In the genomic region with DNA sequence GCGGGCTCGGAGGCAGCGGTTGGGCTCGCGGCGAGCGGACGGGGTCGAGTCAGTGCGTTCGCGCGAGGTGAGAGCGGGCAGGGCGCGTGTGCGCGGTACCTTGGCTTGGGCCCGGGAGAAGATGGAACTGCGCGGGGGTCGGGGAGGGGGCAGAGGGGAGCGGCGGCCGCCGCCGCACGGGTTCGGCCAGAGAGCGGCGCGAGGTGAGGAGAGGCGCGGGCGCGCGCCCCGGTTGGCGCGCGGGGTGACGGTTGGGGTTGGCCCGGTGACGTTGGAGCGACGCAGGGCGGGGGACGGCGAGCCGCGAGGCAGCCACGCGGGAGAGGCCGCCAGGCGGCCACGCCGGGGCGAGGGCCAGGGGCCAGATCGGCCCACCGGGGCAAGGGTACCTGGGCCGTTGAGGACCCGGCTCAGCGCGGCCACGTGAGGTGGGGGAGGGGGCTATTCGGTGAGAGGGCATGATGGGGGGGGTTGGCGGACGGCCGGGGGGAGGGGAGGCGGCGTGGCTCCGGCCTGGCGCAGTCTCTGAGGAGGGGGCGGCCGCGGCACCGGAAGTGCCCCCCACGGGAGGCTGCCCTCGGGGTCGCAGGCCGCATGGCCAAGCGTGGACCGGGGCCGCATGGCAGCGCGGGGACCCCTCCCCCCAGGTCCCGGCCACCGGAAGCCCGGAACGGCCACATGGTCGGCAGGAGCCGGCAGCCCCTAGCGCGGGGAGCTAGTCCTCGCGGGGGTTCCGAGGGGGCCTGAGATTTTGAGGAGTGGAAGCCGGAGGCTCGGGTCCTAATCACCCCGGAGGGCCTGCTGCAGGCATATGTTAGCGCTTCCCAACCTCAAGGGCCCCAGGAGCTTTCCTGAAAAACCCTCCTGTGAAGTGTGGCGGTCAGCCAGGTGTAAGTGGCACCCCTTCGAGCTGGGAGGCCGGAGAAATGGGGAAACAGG, we compare ENCODE assay signal across 8 cellular contexts. TPM values are rescaled to one million over a fixed set of nuclear protein-coding genes. Genes with fewer than 3 reads are reported as not detected.
DNase-seq lines count a peak whose midpoint lies in the region; ATAC-seq, FAIRE-seq and TF ChIP-seq lines count a peak whose summit lies in the region.

No MANE protein-coding gene starts in this region.

- H3K9me3 ChIP-seq in IMR-90 (ENCODE audit: control insufficient read depth, insufficient read depth, low read length) = no peaks in the 10 kb centered on the region
- H3K9me3 ChIP-seq in H1 (ENCODE audit: insufficient read depth in 2 of 2, low read depth in 1 of 2, low read length in 1 of 2) = no peaks in the 10 kb centered on the region
- no peaks in the 10 kb centered on the region for H3K9me3 ChIP-seq in stomach smooth muscle (ENCODE audit: control insufficient read depth in 2 of 2, low read length in 2 of 2)

- peak overlapping the region; percentile 77 for H3K9ac ChIP-seq in IMR-90 (ENCODE audit: low read depth, low read length)
- H3K9ac ChIP-seq in H1 (replicated peaks in 1 of 4; ENCODE audit: extremely low read depth in 1 of 4, low read depth in 3 of 4, low read length in 3 of 4) = peak overlapping the region; percentile 94 to 100 (median 98)
- H3K9ac ChIP-seq in stomach smooth muscle (ENCODE audit: low read length in 2 of 2) = peak overlapping the region; percentile 79 to 98

- H4K8ac ChIP-seq in IMR-90 (ENCODE audit: low read depth in 2 of 2, low read length in 2 of 2) (peak overlapping the region in 1 of 2 experiments; percentile 69; a peak in 1 of 4 replicates), H1 (ENCODE audit: extremely low read depth, insufficient read depth, low read length) (peak overlapping the region; percentile 88)

- peaks cover 10% of the 10 kb centered on the region for H3K23me2 ChIP-seq in H1 (ENCODE audit: low read depth, low read length)

- H3K23ac ChIP-seq in IMR-90 (ENCODE audit: low read depth, low read length) (peak overlapping the region; percentile 78; the same call in 1 of the 2 replicates), H1 (ENCODE audit: insufficient read length) (no peak overlapping the region)

- CTCF ChIA-PET in IMR-90 (lab: Yijun Ruan, JAX) (no interaction called here), H1 (lab: Charles Lee; ENCODE audit: partially characterized antibody) (interaction anchor here (0.6 to 4.5 kb wide), 8 partner anchors 11 to 262 kb away, joined by 3 to 22 read pairs (median 3); a partner anchor contains a TSS)

- H3K79me1 ChIP-seq in IMR-90 (ENCODE audit: low read depth in 1 of 2, low read length in 2 of 2) (peaks cover 13 to 41% of the 10 kb centered on the region in 2 experiments; a peak in 3 of 4 replicates), H1 (ENCODE audit: low read depth, low read length) (peaks cover 8% of the 10 kb centered on the region)

- TF ChIP-seq POLR2A in IMR-90 (IDR thresholded peaks at IDR 0.05; ENCODE audit: low read depth, low read length) (no peak; the same call in 1 of the 2 replicates), H1 (IDR thresholded peaks at IDR 0.05; ENCODE audit: control extremely low read depth in 1 of 2, low read depth in 2 of 2, low read length in 2 of 2) (peak; percentile 10 to 82)

- intact Hi-C loops in IMR-90 (cut with micrococcal nuclease) = no loop called here

- H2BK15ac ChIP-seq in IMR-90 (ENCODE audit: low read depth, low read length) (no peak overlapping the region), H1 (ENCODE audit: low read length) (0 out of 2 replicates have a peak overlapping the region, but pooled peaks have one; percentile 88)

- H3K4me2 ChIP-seq in IMR-90 (ENCODE audit: low read depth, low read length) (peak overlapping the region; percentile 98), H1 (ENCODE audit: insufficient read depth in 1 of 2, low read depth in 2 of 2, low read length in 2 of 2) (peak overlapping the region; percentile 88 to 99)

- H4K20me1 ChIP-seq in IMR-90 (ENCODE audit: insufficient read depth, low read length) = peaks cover 46% of the 10 kb centered on the region
- peaks cover 21 to 24% of the 10 kb centered on the region in 2 experiments for H4K20me1 ChIP-seq in H1 (replicated peaks in 1 of 2; ENCODE audit: control insufficient read depth in 1 of 2, insufficient read depth in 2 of 2, low read length in 2 of 2)

- H3K56ac ChIP-seq in IMR-90 (ENCODE audit: extremely low read depth, insufficient read depth, low read length) (peak overlapping the region; percentile 76), H1 (replicated peaks; ENCODE audit: insufficient read length, low read depth, low read length) (peak overlapping the region; percentile 94)

- TF ChIP-seq CTCF in IMR-90 (conservative IDR thresholded peaks at IDR 0.05; ENCODE audit: low read depth, low read length) = no peak
- 0 out of 4 replicates have a peak, but pooled peaks of 1 of the 3 experiments have one; percentile 8 for TF ChIP-seq CTCF in H1 (IDR thresholded peaks at IDR 0.05; ENCODE audit: control extremely low read depth in 1 of 3, insufficient read depth in 1 of 3, low read depth in 1 of 3, low read length in 3 of 3)

- H4K91ac ChIP-seq in IMR-90 (ENCODE audit: insufficient read depth, low read depth, low read length) (peak overlapping the region; percentile 54), H1 (replicated peaks; ENCODE audit: insufficient read length, low read length) (peak overlapping the region; percentile 88)

- no peak for FAIRE-seq in H1 (lab: Jason Lieb, UNC)

- H3K4me3 ChIP-seq in GM08714 (ENCODE audit: low read length) = peak overlapping the region; percentile 94
- H3K4me3 ChIP-seq in IMR-90 (ENCODE audit: insufficient read depth, low read depth, low read length) = peak overlapping the region; percentile 68
- peak overlapping the region; percentile 87 to 97 (median 90) for H3K4me3 ChIP-seq in H1 (ENCODE audit: extremely low read depth in 1 of 4, insufficient read depth in 2 of 4, low read depth in 3 of 4, low read length in 4 of 4)
- peak overlapping the region; percentile 84 to 96 for H3K4me3 ChIP-seq in stomach smooth muscle (ENCODE audit: low read length in 2 of 2)

- TF ChIP-seq EP300 in H1 (IDR thresholded peaks at IDR 0.05; ENCODE audit: borderline replicate concordance in 1 of 2, low read depth in 2 of 2, low read length in 2 of 2) = no peak

- in situ Hi-C loops in IMR-90 (cut with MboI; ENCODE audit: low sequenced_read_pairs) = loop anchor here (10.0 kb wide), 1 partner anchor 263 kb away; a partner anchor contains a TSS

- dilution Hi-C loops in IMR-90 (cut with HindIII; ENCODE audit: low sequenced_read_pairs, unreplicated experiment) = no loop called here

- peak overlapping the region; percentile 99 for H2AK9ac ChIP-seq in IMR-90 (replicated peaks; ENCODE audit: low read depth, low read length, poor library complexity)

- H2BK120ac ChIP-seq in IMR-90 (ENCODE audit: low read depth, low read length) = 0 out of 2 replicates have a peak overlapping the region, but pooled peaks have one; percentile 1
- peak overlapping the region; percentile 70 for H2BK120ac ChIP-seq in H1 (replicated peaks; ENCODE audit: low read depth, low read length)

- BruUV-seq in IMR-90 (replicated peaks; lab: Mats Ljungman, UMichigan) = no TSS peak

- POLR2A ChIA-PET in IMR-90 (lab: Charles Lee; ENCODE audit: unreplicated experiment) = no interaction called here
- POLR2A ChIA-PET in H1 (lab: Charles Lee; ENCODE audit: partially characterized antibody) = interaction anchor here (0.6 to 11.3 kb wide), 26 partner anchors 9 to 263 kb away, joined by 3 to 223 read pairs (median 6); a partner anchor contains a TSS

- H2BK5ac ChIP-seq in IMR-90 (ENCODE audit: low read depth, low read length, poor library complexity, severe bottlenecking) = peak overlapping the region; percentile 87
- H2BK5ac ChIP-seq in H1 (ENCODE audit: low read depth, low read length) = peak overlapping the region; percentile 97

- peaks cover 9% of the 10 kb centered on the region for H3K9me1 ChIP-seq in IMR-90 (ENCODE audit: insufficient read depth, low read length)

- H3K18ac ChIP-seq in IMR-90 (ENCODE audit: low read depth, low read length) (no peak overlapping the region; the same call in 1 of the 2 replicates), H1 (ENCODE audit: extremely low read depth, low read length) (peak overlapping the region; percentile 97)

- peak overlapping the region; percentile 85 for H2AFZ ChIP-seq in IMR-90 (replicated peaks; ENCODE audit: low read length, poor library complexity)
- no peak overlapping the region for H2AFZ ChIP-seq in H1 (ENCODE audit: low read length)

- H2BK12ac ChIP-seq in H1 (ENCODE audit: low read depth, low read length) = no peak overlapping the region

- WGBS in IMR-90 (ENCODE audit: extremely low coverage in 2 of 2, insufficient read length in 1 of 2), 2 experiments = 1% methylated on average over 34 of the region's 104 CpGs; no CpG with 5 or more reads in 1 of the 2 experiments
- 6% methylated on average over 19 of the region's 104 CpGs; no CpG with 5 or more reads in 1 of the 2 experiments for WGBS in H1 (ENCODE audit: extremely low coverage in 1 of 2, insufficient coverage in 1 of 2, insufficient read length in 1 of 2, insufficient replicate concordance in 2 of 2, low coverage in 1 of 2, low lambda C conversion rate in 2 of 2, missing lambda C conversion rate in 1 of 2), 2 experiments

- peaks cover 17 to 35% of the 10 kb centered on the region in 2 experiments for H3K79me2 ChIP-seq in H1 (ENCODE audit: control insufficient read depth in 1 of 2, insufficient read depth in 2 of 2, low read length in 2 of 2)

- H3K27me3 ChIP-seq in IMR-90 (ENCODE audit: control insufficient read depth, insufficient read depth, low read length) (no peaks in the 10 kb centered on the region), H1 (replicated peaks in 1 of 4; ENCODE audit: control insufficient read depth in 3 of 4, extremely low read depth in 1 of 4, insufficient read depth in 3 of 4, low read length in 3 of 4) (no peaks in the 10 kb centered on the region), stomach smooth muscle (ENCODE audit: control insufficient read depth in 1 of 2, insufficient read depth in 2 of 2, low read length in 2 of 2) (no peaks in the 10 kb centered on the region)

- H3K36me3 ChIP-seq in IMR-90 (ENCODE audit: control insufficient read depth, insufficient read depth, low read length) = peaks cover 23% of the 10 kb centered on the region
- peaks cover 27 to 35% (median 32%) of the 10 kb centered on the region in 4 experiments for H3K36me3 ChIP-seq in H1 (ENCODE audit: control insufficient read depth in 2 of 4, insufficient read depth in 4 of 4, low read length in 3 of 4)
- H3K36me3 ChIP-seq in stomach smooth muscle (ENCODE audit: control insufficient read depth in 2 of 2, insufficient read depth in 2 of 2, low read length in 2 of 2) = peaks cover 27 to 31% of the 10 kb centered on the region in 2 donors

- no peak for TF ChIP-seq RAD21 in IMR-90 (IDR thresholded peaks at IDR 0.05; ENCODE audit: low read length)
- TF ChIP-seq RAD21 in H1 (IDR thresholded peaks at IDR 0.05 in 1 of 2, conservative IDR thresholded peaks at IDR 0.05 in 1 of 2; ENCODE audit: low read depth in 2 of 2, low read length in 2 of 2) = no peak

- H3K4me1 ChIP-seq in IMR-90 (ENCODE audit: control insufficient read depth, insufficient read depth, low read length) (no peaks in the 10 kb centered on the region; the same call in 1 of the 2 replicates), H1 (replicated peaks in 1 of 4; ENCODE audit: control insufficient read depth in 3 of 4, insufficient read depth in 4 of 4, low read length in 3 of 4) (peaks cover 0 to 14% (median 6%) of the 10 kb centered on the region in 4 experiments; a peak in 5 of 7 replicates), stomach smooth muscle (ENCODE audit: control insufficient read depth, insufficient read depth, low read length) (peaks cover 23% of the 10 kb centered on the region)

- H3K14ac ChIP-seq in IMR-90 (replicated peaks; ENCODE audit: low read depth, low read length) (peak overlapping the region; percentile 50), H1 (ENCODE audit: insufficient read length) (no peak overlapping the region)

- H3K27ac ChIP-seq in IMR-90 (ENCODE audit: insufficient read depth, low read length) (peak overlapping the region; percentile 74), H1 (ENCODE audit: low read depth, low read length) (peak overlapping the region; percentile 92), stomach smooth muscle (ENCODE audit: low read length) (peak overlapping the region; percentile 95)

- H2BK20ac ChIP-seq in IMR-90 (ENCODE audit: low read depth, low read length) = no peak overlapping the region
- H2BK20ac ChIP-seq in H1 (ENCODE audit: low read length) = 0 out of 2 replicates have a peak overlapping the region, but pooled peaks have one; percentile 32

- H2AK5ac ChIP-seq in IMR-90 (ENCODE audit: low read depth, low read length) (peak overlapping the region; percentile 87; the same call in 1 of the 2 replicates), H1 (ENCODE audit: low read depth, low read length) (peak overlapping the region; percentile 96; the same call in 1 of the 2 replicates)

- H4K5ac ChIP-seq in IMR-90 (ENCODE audit: low read depth, low read length) (no peak overlapping the region), H1 (ENCODE audit: insufficient read length, low read depth, low read length) (peak overlapping the region; percentile 72)

- H3K4ac ChIP-seq in IMR-90 (ENCODE audit: low read depth, low read length) (peak overlapping the region; percentile 78), H1 (replicated peaks; ENCODE audit: insufficient read length, low read depth, low read length) (peak overlapping the region; percentile 99)

- DNase-seq in IMR-90 = peak; percentile 34
- DNase-seq in activated CD4-positive, alpha-beta T cell treated with anti-CD3 and anti-CD28 coated beads, Interleukin-2, amount 50 U/mL, for 1 hour = peak; percentile 59
- peak in 1 of 2 experiments; percentile 72 for DNase-seq in H1 (ENCODE audit: low read depth in 1 of 2, low spot score in 2 of 2)
- DNase-seq in mesenteric fat pad (ENCODE audit: low spot score) = peak; percentile 92

- peak; percentile 13 for ATAC-seq in IMR-90 (ENCODE audit: low read depth)
- no peak for ATAC-seq in GM21390 (IDR thresholded peaks at IDR 0.05; ENCODE audit: unreplicated experiment)
- no peak for ATAC-seq in HG03460 (IDR thresholded peaks at IDR 0.05; ENCODE audit: unreplicated experiment)

RNA-seq across cellular contexts. Expression of a gene that starts 0.5 kb away (rescaled TPM):
- 718 and 883 TPM in 2 replicates for total RNA-seq in IMR-90 (2012; rRNA removed)
- polyA plus RNA-seq in IMR-90 (2012; rRNA removed) = 660 and 782 TPM in 2 replicates
- polyA plus RNA-seq in IMR-90 (2012; cell fraction: cytosol; rRNA removed) = 980 and 1,099 TPM in 2 replicates
- 459 and 607 TPM in 2 replicates for polyA plus RNA-seq in IMR-90 (2012; cell fraction: nucleus; rRNA removed; ENCODE audit: low replicate concordance)
- total RNA-seq in H1 (2021; fragmentation: NEBNext Ultra II Directional; extraction: Animal tissue kit (Norgen Biotek cat#: 25700)) = 1,158 and 1,172 TPM in 2 replicates
- 717 and 962 TPM in 2 replicates for polyA plus RNA-seq in H1 (2011; rRNA removed)
- 875 TPM for polyA plus RNA-seq in H1 (2011; cell fraction: cytosol; rRNA removed)
- 719 TPM for polyA plus RNA-seq in H1 (2011; cell fraction: nucleus; rRNA removed)
- polyA plus RNA-seq in H1 (2012, experiment 1 of 2) = 1,190 to 1,288 TPM (median 1,234 TPM) in 4 replicates
- polyA plus RNA-seq in H1 (2012, experiment 2 of 2) = 1,228 TPM
- 992 TPM for polyA plus RNA-seq in H1 (2013, experiment 1 of 2)
- 1,009 TPM for polyA plus RNA-seq in H1 (2013, experiment 2 of 2)
- 837 and 958 TPM in 2 replicates for polyA minus RNA-seq in H1 (2011; rRNA and poly(A)+ RNA removed)
- polyA minus RNA-seq in H1 (2011; cell fraction: cytosol; rRNA and poly(A)+ RNA removed) = 476 TPM
- 281 TPM for polyA minus RNA-seq in H1 (2011; cell fraction: nucleus; rRNA and poly(A)+ RNA removed)
- 503 TPM for total RNA-seq in mesenteric fat pad

RNA-seq across cellular contexts. Expression of a gene that starts 7.2 kb away (rescaled TPM):
- total RNA-seq in IMR-90 (2012; rRNA removed) = 36.2 and 37.5 TPM in 2 replicates
- 47.5 and 50.9 TPM in 2 replicates for polyA plus RNA-seq in IMR-90 (2012; rRNA removed)
- polyA plus RNA-seq in IMR-90 (2012; cell fraction: cytosol; rRNA removed) = 40.8 and 58.5 TPM in 2 replicates
- polyA plus RNA-seq in IMR-90 (2012; cell fraction: nucleus; rRNA removed; ENCODE audit: low replicate concordance) = 122 and 144 TPM in 2 replicates
- total RNA-seq in H1 (2021; fragmentation: NEBNext Ultra II Directional; extraction: Animal tissue kit (Norgen Biotek cat#: 25700)) = 67.0 and 74.8 TPM in 2 replicates
- 152 and 203 TPM in 2 replicates for polyA plus RNA-seq in H1 (2011; rRNA removed)
- polyA plus RNA-seq in H1 (2011; cell fraction: cytosol; rRNA removed) = 79.1 TPM
- polyA plus RNA-seq in H1 (2011; cell fraction: nucleus; rRNA removed) = 153 TPM
- polyA plus RNA-seq in H1 (2012, experiment 1 of 2) = 73.9 to 93.2 TPM (median 88.0 TPM) in 4 replicates
- 103 TPM for polyA plus RNA-seq in H1 (2012, experiment 2 of 2)
- polyA plus RNA-seq in H1 (2013, experiment 1 of 2) = 63.1 TPM
- 58.9 TPM for polyA plus RNA-seq in H1 (2013, experiment 2 of 2)
- polyA minus RNA-seq in H1 (2011; rRNA and poly(A)+ RNA removed) = 43.0 and 79.6 TPM in 2 replicates
- polyA minus RNA-seq in H1 (2011; cell fraction: cytosol; rRNA and poly(A)+ RNA removed) = 44.0 TPM
- 47.7 TPM for polyA minus RNA-seq in H1 (2011; cell fraction: nucleus; rRNA and poly(A)+ RNA removed)
- total RNA-seq in mesenteric fat pad = 51.2 TPM

RNA-seq across cellular contexts. Expression of a gene that starts 13.5 kb away (rescaled TPM):
- total RNA-seq in IMR-90 (2012; rRNA removed) = not detected in 2 replicates
- polyA plus RNA-seq in IMR-90 (2012; rRNA removed) = 0.17 TPM in 1 of 2 replicates, not detected in the other
- 0.14 TPM in 1 of 2 replicates, not detected in the other for polyA plus RNA-seq in IMR-90 (2012; cell fraction: cytosol; rRNA removed)
- 0.27 and 0.54 TPM in 2 replicates for polyA plus RNA-seq in IMR-90 (2012; cell fraction: nucleus; rRNA removed; ENCODE audit: low replicate concordance)
- 27.6 and 30.5 TPM in 2 replicates for total RNA-seq in H1 (2021; fragmentation: NEBNext Ultra II Directional; extraction: Animal tissue kit (Norgen Biotek cat#: 25700))
- 19.2 and 35.5 TPM in 2 replicates for polyA plus RNA-seq in H1 (2011; rRNA removed)
- 28.3 TPM for polyA plus RNA-seq in H1 (2011; cell fraction: cytosol; rRNA removed)
- polyA plus RNA-seq in H1 (2011; cell fraction: nucleus; rRNA removed) = 105 TPM
- polyA plus RNA-seq in H1 (2012, experiment 1 of 2) = 24.2 to 40.9 TPM (median 34.5 TPM) in 4 replicates
- 31.0 TPM for polyA plus RNA-seq in H1 (2012, experiment 2 of 2)
- polyA plus RNA-seq in H1 (2013, experiment 1 of 2) = 44.7 TPM
- 42.3 TPM for polyA plus RNA-seq in H1 (2013, experiment 2 of 2)
- 5.5 and 10.0 TPM in 2 replicates for polyA minus RNA-seq in H1 (2011; rRNA and poly(A)+ RNA removed)
- polyA minus RNA-seq in H1 (2011; cell fraction: cytosol; rRNA and poly(A)+ RNA removed) = 11.9 TPM
- 11.7 TPM for polyA minus RNA-seq in H1 (2011; cell fraction: nucleus; rRNA and poly(A)+ RNA removed)
- 2.3 TPM for total RNA-seq in mesenteric fat pad

RNA-seq across cellular contexts. Expression of a gene that starts 21.2 kb away (rescaled TPM):
- 8.4 and 9.2 TPM in 2 replicates for total RNA-seq in IMR-90 (2012; rRNA removed)
- 23.3 and 26.3 TPM in 2 replicates for polyA plus RNA-seq in IMR-90 (2012; rRNA removed)
- polyA plus RNA-seq in IMR-90 (2012; cell fraction: cytosol; rRNA removed) = 8.2 and 10.6 TPM in 2 replicates
- 135 and 269 TPM in 2 replicates for polyA plus RNA-seq in IMR-90 (2012; cell fraction: nucleus; rRNA removed; ENCODE audit: low replicate concordance)
- 46.8 and 55.4 TPM in 2 replicates for total RNA-seq in H1 (2021; fragmentation: NEBNext Ultra II Directional; extraction: Animal tissue kit (Norgen Biotek cat#: 25700))
- polyA plus RNA-seq in H1 (2011; rRNA removed) = 29.6 and 39.9 TPM in 2 replicates
- polyA plus RNA-seq in H1 (2011; cell fraction: cytosol; rRNA removed) = 25.8 TPM
- 261 TPM for polyA plus RNA-seq in H1 (2011; cell fraction: nucleus; rRNA removed)
- 32.3 to 49.5 TPM (median 46.3 TPM) in 4 replicates for polyA plus RNA-seq in H1 (2012, experiment 1 of 2)
- 25.9 TPM for polyA plus RNA-seq in H1 (2012, experiment 2 of 2)
- 18.6 TPM for polyA plus RNA-seq in H1 (2013, experiment 1 of 2)
- polyA plus RNA-seq in H1 (2013, experiment 2 of 2) = 19.7 TPM
- 32.3 and 33.5 TPM in 2 replicates for polyA minus RNA-seq in H1 (2011; rRNA and poly(A)+ RNA removed)
- 21.3 TPM for polyA minus RNA-seq in H1 (2011; cell fraction: cytosol; rRNA and poly(A)+ RNA removed)
- polyA minus RNA-seq in H1 (2011; cell fraction: nucleus; rRNA and poly(A)+ RNA removed) = 76.2 TPM
- total RNA-seq in mesenteric fat pad = 25.4 TPM

RNA-seq across cellular contexts. Expression of a gene that starts 26.4 kb away (rescaled TPM):
- total RNA-seq in IMR-90 (2012; rRNA removed) (under 0.01 TPM in 1 of 2 replicates, not detected in the other), mesenteric fat pad (8.1 TPM)
- polyA plus RNA-seq in IMR-90 (2012; rRNA removed) (0.07 TPM in 2 replicates), H1 (2011; rRNA removed) (6.9 and 10.6 TPM in 2 replicates)
- polyA plus RNA-seq in IMR-90 (2012; cell fraction: cytosol; rRNA removed) = 0.03 and 0.15 TPM in 2 replicates
- polyA plus RNA-seq in IMR-90 (2012; cell fraction: nucleus; rRNA removed; ENCODE audit: low replicate concordance) = 0.32 and 0.36 TPM in 2 replicates
- 5.7 and 6.4 TPM in 2 replicates for total RNA-seq in H1 (2021; fragmentation: NEBNext Ultra II Directional; extraction: Animal tissue kit (Norgen Biotek cat#: 25700))
- polyA plus RNA-seq in H1 (2011; cell fraction: cytosol; rRNA removed) = 7.5 TPM
- polyA plus RNA-seq in H1 (2011; cell fraction: nucleus; rRNA removed) = 15.5 TPM
- 3.5 to 5.8 TPM (median 5.0 TPM) in 4 replicates for polyA plus RNA-seq in H1 (2012, experiment 1 of 2)
- 3.6 TPM for polyA plus RNA-seq in H1 (2012, experiment 2 of 2)
- 7.3 TPM for polyA plus RNA-seq in H1 (2013, experiment 1 of 2)
- polyA plus RNA-seq in H1 (2013, experiment 2 of 2) = 6.6 TPM
- 6.4 and 9.5 TPM in 2 replicates for polyA minus RNA-seq in H1 (2011; rRNA and poly(A)+ RNA removed)
- 5.3 TPM for polyA minus RNA-seq in H1 (2011; cell fraction: cytosol; rRNA and poly(A)+ RNA removed)
- polyA minus RNA-seq in H1 (2011; cell fraction: nucleus; rRNA and poly(A)+ RNA removed) = 13.3 TPM
